In genomic region chr12:110320548-110320947, GRCh38 we compare ENCODE assay signal across 25 cellular contexts. TPM values are rescaled to one million over a fixed set of nuclear protein-coding genes. Genes with fewer than 3 reads are reported as not detected.
DNase-seq lines count a peak whose midpoint lies in the region; ATAC-seq, FAIRE-seq and TF ChIP-seq lines count a peak whose summit lies in the region.
"Had no signal": no experiment of that assay in that cellular context is flagged by ENCODE, and none has a peak within 500 bp of the region (broad histone marks: within the 10 kb centered on the region; RNA-seq: fewer than 3 reads in every experiment).

No MANE protein-coding gene starts in this region.

- H3K27me3 Mint-ChIP-seq in activated naive CD8-positive, alpha-beta T cell treated with anti-CD3 and anti-CD28 coated beads, Interleukin-2, amount 10 ng/mL, durations not matched to agents 7 days and 5 days, result no peaks in the 10 kb centered on the region
- no peaks in the 10 kb centered on the region for H3K27me3 Mint-ChIP-seq in activated naive CD8-positive, alpha-beta T cell treated with anti-CD3 and anti-CD28 coated beads for 36 hours
- H3K27me3 Mint-ChIP-seq in activated CD8-positive, alpha-beta T cell treated with anti-CD3 and anti-CD28 coated beads, Interleukin-2, amount 10 ng/mL, durations not matched to agents 7 days and 5 days (ENCODE audit: low read depth), result no peaks in the 10 kb centered on the region

- H3K36me3 Mint-ChIP-seq in activated naive CD8-positive, alpha-beta T cell treated with anti-CD3 and anti-CD28 coated beads, Interleukin-2, amount 10 ng/mL, durations not matched to agents 7 days and 5 days, result peaks cover 14% of the 10 kb centered on the region
- H3K36me3 Mint-ChIP-seq in activated naive CD8-positive, alpha-beta T cell treated with anti-CD3 and anti-CD28 coated beads for 36 hours, result peaks cover 8% of the 10 kb centered on the region
- H3K36me3 Mint-ChIP-seq in activated CD8-positive, alpha-beta T cell treated with anti-CD3 and anti-CD28 coated beads, Interleukin-2, amount 10 ng/mL, durations not matched to agents 7 days and 5 days (ENCODE audit: low read depth), result peaks cover 33% of the 10 kb centered on the region
- H3K36me3 Mint-ChIP-seq in stimulated activated effector memory CD8-positive, alpha-beta T cell treated with anti-CD3 and anti-CD28 coated beads, Interleukin-12 subunit alpha, Interleukin-12 subunit beta, amount 100 ng/mL, for 72 hours, result peaks cover 95% of the 10 kb centered on the region

- POLR2A ChIA-PET in activated naive CD8-positive, alpha-beta T cell treated with anti-CD3 and anti-CD28 coated beads, Interleukin-2, amount 10 ng/mL, durations not matched to agents 7 days and 5 days (lab: Charles Lee), result no interaction called here
- POLR2A ChIA-PET in activated CD8-positive, alpha-beta T cell treated with anti-CD3 and anti-CD28 coated beads, Interleukin-2, amount 10 ng/mL, durations not matched to agents 7 days and 5 days (lab: Charles Lee), result no interaction called here

- FAIRE-seq in H54 (lab: Jason Lieb, UNC), result no peak
- FAIRE-seq: A204.1, G401.6 had no signal

- no peak overlapping the region for H3K4me3 Mint-ChIP-seq in activated naive CD8-positive, alpha-beta T cell treated with anti-CD3 and anti-CD28 coated beads, Interleukin-2, amount 10 ng/mL, durations not matched to agents 7 days and 5 days
- H3K4me3 Mint-ChIP-seq in activated naive CD8-positive, alpha-beta T cell treated with anti-CD3 and anti-CD28 coated beads for 36 hours, result no peak overlapping the region
- no peak overlapping the region for H3K4me3 Mint-ChIP-seq in activated CD8-positive, alpha-beta T cell treated with anti-CD3 and anti-CD28 coated beads, Interleukin-2, amount 10 ng/mL, durations not matched to agents 7 days and 5 days
- no peak overlapping the region for H3K4me3 Mint-ChIP-seq in stimulated activated effector memory CD8-positive, alpha-beta T cell treated with anti-CD3 and anti-CD28 coated beads, Interleukin-12 subunit alpha, Interleukin-12 subunit beta, amount 100 ng/mL, for 72 hours
- H3K4me3 Mint-ChIP-seq: T-helper 2 cell treated with Interferon-gamma antibody and Interleukin-4, amounts not matched to agents 5 μg/mL and 100 μg/mL, for 36 hours had no signal

- peak overlapping the region; percentile 15 for H3K27ac Mint-ChIP-seq in activated naive CD8-positive, alpha-beta T cell treated with anti-CD3 and anti-CD28 coated beads, Interleukin-2, amount 10 ng/mL, durations not matched to agents 7 days and 5 days
- H3K27ac Mint-ChIP-seq in activated naive CD8-positive, alpha-beta T cell treated with anti-CD3 and anti-CD28 coated beads for 36 hours, result no peak overlapping the region
- H3K27ac Mint-ChIP-seq in activated CD8-positive, alpha-beta T cell treated with anti-CD3 and anti-CD28 coated beads, Interleukin-2, amount 10 ng/mL, durations not matched to agents 7 days and 5 days, result peak overlapping the region; percentile 7
- peak overlapping the region; percentile 65 for H3K27ac Mint-ChIP-seq in stimulated activated effector memory CD8-positive, alpha-beta T cell treated with anti-CD3 and anti-CD28 coated beads, Interleukin-12 subunit alpha, Interleukin-12 subunit beta, amount 100 ng/mL, for 72 hours
- H3K27ac Mint-ChIP-seq: activated T-helper 2 cell treated with anti-CD3 and anti-CD28 coated beads, Interferon-gamma antibody, Interleukin-2, Interleukin-4, amounts not matched to agents 10 μg/mL and 5 μg/mL and 100 μg/mL, durations not matched to agents 14 hours and 24 hours and 36 hours; T-helper 2 cell treated with Interferon-gamma antibody and Interleukin-4, amounts not matched to agents 5 μg/mL and 100 μg/mL, for 36 hours had no signal

- DNase-seq in activated naive CD8-positive, alpha-beta T cell treated with anti-CD3 and anti-CD28 coated beads, Interleukin-2, amount 10 ng/mL, durations not matched to agents 7 days and 5 days, result no peak
- no peak for DNase-seq in activated naive CD8-positive, alpha-beta T cell treated with anti-CD3 and anti-CD28 coated beads for 36 hours
- DNase-seq in activated CD8-positive, alpha-beta T cell treated with anti-CD3 and anti-CD28 coated beads, Interleukin-2, amount 10 ng/mL, durations not matched to agents 7 days and 5 days, result no peak
- DNase-seq in left lobe of liver (ENCODE audit: low spot score) (no peak), H54 (ENCODE audit: insufficient read length, low spot score) (no peak), NCI-H1105 treated with DMSO at 0.1 percent for 48 hours (lab: John Stamatoyannopoulos, UW) (no peak)
- DNase-seq in stimulated activated effector memory CD8-positive, alpha-beta T cell treated with anti-CD3 and anti-CD28 coated beads, Interleukin-12 subunit alpha, Interleukin-12 subunit beta, amount 100 ng/mL, for 72 hours (ENCODE audit: low spot score in 2 of 2), result no peak
- DNase-seq: activated CD8-positive, alpha-beta memory T cell treated with anti-CD3 and anti-CD28 coated beads, Interleukin-2, amount 50 U/mL, for 48 hours; BE2C; colonic mucosa; DMS53; HCEC 1CT; hippocampal formation; lower lobe of right lung; mucosa of descending colon; NCI-H1105; NCI-H2029 treated with DMSO at 0.1 percent for 48 hours; NCI-H226; NCI-H82 had no signal

- H3K4me1 Mint-ChIP-seq in activated naive CD8-positive, alpha-beta T cell treated with anti-CD3 and anti-CD28 coated beads, Interleukin-2, amount 10 ng/mL, durations not matched to agents 7 days and 5 days, result peaks cover 10% of the 10 kb centered on the region
- peaks cover 14% of the 10 kb centered on the region for H3K4me1 Mint-ChIP-seq in activated naive CD8-positive, alpha-beta T cell treated with anti-CD3 and anti-CD28 coated beads for 36 hours
- peaks cover 16% of the 10 kb centered on the region for H3K4me1 Mint-ChIP-seq in activated CD8-positive, alpha-beta T cell treated with anti-CD3 and anti-CD28 coated beads, Interleukin-2, amount 10 ng/mL, durations not matched to agents 7 days and 5 days (ENCODE audit: low read depth)
- peaks cover 19% of the 10 kb centered on the region for H3K4me1 Mint-ChIP-seq in stimulated activated effector memory CD8-positive, alpha-beta T cell treated with anti-CD3 and anti-CD28 coated beads, Interleukin-12 subunit alpha, Interleukin-12 subunit beta, amount 100 ng/mL, for 72 hours

- no peaks in the 10 kb centered on the region for H3K9me3 Mint-ChIP-seq in activated naive CD8-positive, alpha-beta T cell treated with anti-CD3 and anti-CD28 coated beads, Interleukin-2, amount 10 ng/mL, durations not matched to agents 7 days and 5 days
- H3K9me3 Mint-ChIP-seq in activated naive CD8-positive, alpha-beta T cell treated with anti-CD3 and anti-CD28 coated beads for 36 hours, result no peaks in the 10 kb centered on the region
- H3K9me3 Mint-ChIP-seq in activated CD8-positive, alpha-beta T cell treated with anti-CD3 and anti-CD28 coated beads, Interleukin-2, amount 10 ng/mL, durations not matched to agents 7 days and 5 days (ENCODE audit: insufficient read depth), result no peaks in the 10 kb centered on the region
- H3K9me3 Mint-ChIP-seq in stimulated activated effector memory CD8-positive, alpha-beta T cell treated with anti-CD3 and anti-CD28 coated beads, Interleukin-12 subunit alpha, Interleukin-12 subunit beta, amount 100 ng/mL, for 72 hours, result no peaks in the 10 kb centered on the region
- H3K9me3 Mint-ChIP-seq: activated T-helper 2 cell treated with anti-CD3 and anti-CD28 coated beads, Interferon-gamma antibody, Interleukin-2, Interleukin-4, amounts not matched to agents 10 μg/mL and 5 μg/mL and 100 μg/mL, durations not matched to agents 14 hours and 24 hours and 36 hours; T-helper 2 cell treated with Interferon-gamma antibody and Interleukin-4, amounts not matched to agents 5 μg/mL and 100 μg/mL, for 36 hours had no signal

- no peak for ATAC-seq in activated naive CD8-positive, alpha-beta T cell treated with anti-CD3 and anti-CD28 coated beads, Interleukin-2, amount 10 ng/mL, durations not matched to agents 7 days and 5 days (ENCODE audit: low read depth)
- ATAC-seq in activated CD8-positive, alpha-beta T cell treated with anti-CD3 and anti-CD28 coated beads, Interleukin-2, amount 10 ng/mL, durations not matched to agents 7 days and 5 days, result no peak
- ATAC-seq in left lobe of liver, result peak; percentile 73
- ATAC-seq in stimulated activated effector memory CD8-positive, alpha-beta T cell treated with anti-CD3 and anti-CD28 coated beads, Interleukin-12 subunit alpha, Interleukin-12 subunit beta, amount 100 ng/mL, for 72 hours, result no peak
- no peak for ATAC-seq in GM21447 (IDR thresholded peaks at IDR 0.05; ENCODE audit: unreplicated experiment)
- ATAC-seq: gastroesophageal sphincter, lower lobe of right lung, mucosa of descending colon had no signal

- CTCF ChIA-PET in activated CD8-positive, alpha-beta T cell treated with anti-CD3 and anti-CD28 coated beads, Interleukin-2, amount 10 ng/mL, durations not matched to agents 7 days and 5 days (lab: Charles Lee), result interaction anchor here (1.1 to 1.8 kb wide), 3 partner anchors 111 to 467 kb away, joined by 3 to 6 read pairs (median 4); no protein-coding TSS in a partner anchor

- TF ChIP-seq POLR2A in H54 (IDR thresholded peaks at IDR 0.05; ENCODE audit: low read depth, low read length), result no peak

RNA-seq across cellular contexts. Expression of gene ATP2A2, which starts 39.5 kb away (rescaled TPM):
- 10 to 100 TPM; 96.1 to 100.0 TPM for total RNA-seq in activated naive CD8-positive, alpha-beta T cell treated with anti-CD3 and anti-CD28 coated beads, Interleukin-2, amount 10 ng/mL, durations not matched to agents 7 days and 5 days
- total RNA-seq in activated naive CD8-positive, alpha-beta T cell treated with anti-CD3 and anti-CD28 coated beads for 36 hours, result 100 to 1,000 TPM; 148 to 151 TPM
- 100 to 1,000 TPM; 130 to 132 TPM for total RNA-seq in activated CD8-positive, alpha-beta T cell treated with anti-CD3 and anti-CD28 coated beads, Interleukin-2, amount 10 ng/mL, durations not matched to agents 7 days and 5 days
- 118 TPM for total RNA-seq in left lobe of liver
